ENCODE assay signal across 25 cellular contexts in genomic region chr2:60890393-60890707, GRCh38. TPM values are rescaled to one million over a fixed set of nuclear protein-coding genes. Genes with fewer than 3 reads are reported as not detected.
A peak's percentile ranks its signal among the peaks of the same experiment; 100 is the strongest.
DNase-seq lines count a peak whose midpoint lies in the region; ATAC-seq and TF ChIP-seq lines count a peak whose summit lies in the region.
"Had no signal": no experiment of that assay in that cellular context is flagged by ENCODE, and none has a peak within 500 bp of the region (broad histone marks: within the 10 kb centered on the region; RNA-seq: fewer than 3 reads in every experiment).

No MANE protein-coding gene starts in this region.

- no peak overlapping the region for H3K4me3 Mint-ChIP-seq in T-helper 2 cell treated with Interferon-gamma antibody and Interleukin-4, amounts not matched to agents 5 μg/mL and 100 μg/mL, for 36 hours
- peak overlapping the region; percentile 45 for H3K4me3 Mint-ChIP-seq in activated T-helper 1 cell treated with anti-CD3 and anti-CD28 coated beads, Interleukin-12 subunit alpha, Interleukin-12 subunit beta, Interleukin-2, Interleukin-4 antibody, amounts not matched to agents 30 ng/mL and 10 ng/mL and 1 ng/mL, durations not matched to agents 14 hours and 24 hours and 36 hours
- peak overlapping the region in 5 of 8 donors; percentile 20 to 71 (median 45) for H3K4me3 Mint-ChIP-seq in naive B cell
- H3K4me3 Mint-ChIP-seq: GM23338; nephron; T-helper 1 cell treated with Interleukin-12 subunit alpha and Interleukin-12 subunit beta and Interleukin-4 antibody, amounts not matched to agents 30 μg/mL and 1 μg/mL, for 36 hours had no signal

- H3K36me3 ChIP-seq in H7 (replicated peaks; ENCODE audit: control insufficient read depth, insufficient read depth, low read length) = no peaks in the 10 kb centered on the region; the same call in 1 of the 2 replicates
- H3K36me3 ChIP-seq: ovary had no signal

- no peak for ATAC-seq in naive B cell (ENCODE audit: low read depth in 2 of 2)
- ATAC-seq in HG03571 (IDR thresholded peaks at IDR 0.05; ENCODE audit: unreplicated experiment) = no peak
- ATAC-seq: GM23338 had no signal

- peaks cover 37% of the 10 kb centered on the region for H3K36me3 Mint-ChIP-seq in T-helper 2 cell treated with Interferon-gamma antibody and Interleukin-4, amounts not matched to agents 5 μg/mL and 100 μg/mL, for 36 hours (ENCODE audit: low read depth)
- peaks cover 60% of the 10 kb centered on the region for H3K36me3 Mint-ChIP-seq in activated T-helper 1 cell treated with anti-CD3 and anti-CD28 coated beads, Interleukin-12 subunit alpha, Interleukin-12 subunit beta, Interleukin-2, Interleukin-4 antibody, amounts not matched to agents 30 ng/mL and 10 ng/mL and 1 ng/mL, durations not matched to agents 14 hours and 24 hours and 36 hours (ENCODE audit: low read depth)
- H3K36me3 Mint-ChIP-seq in naive B cell = peaks cover 25 to 30% of the 10 kb centered on the region in 2 donors

- intact Hi-C loops in activated T-helper 1 cell treated with anti-CD3 and anti-CD28 coated beads, Interleukin-12 subunit alpha, Interleukin-12 subunit beta, Interleukin-2, Interleukin-4 antibody, amounts not matched to agents 30 ng/mL and 10 ng/mL and 1 ng/mL, durations not matched to agents 14 hours and 24 hours and 36 hours (cut with micrococcal nuclease) = no loop called here

- H3K27me3 ChIP-seq in H7 (ENCODE audit: control insufficient read depth, insufficient read depth, low read length) = no peaks in the 10 kb centered on the region
- H3K27me3 ChIP-seq: ascending aorta, ovary, right atrium auricular region, SJSA1, stomach, tibial artery had no signal

- no peaks in the 10 kb centered on the region for H3K9me3 Mint-ChIP-seq in T-helper 2 cell treated with Interferon-gamma antibody and Interleukin-4, amounts not matched to agents 5 μg/mL and 100 μg/mL, for 36 hours
- no peaks in the 10 kb centered on the region for H3K9me3 Mint-ChIP-seq in activated T-helper 1 cell treated with anti-CD3 and anti-CD28 coated beads, Interleukin-12 subunit alpha, Interleukin-12 subunit beta, Interleukin-2, Interleukin-4 antibody, amounts not matched to agents 30 ng/mL and 10 ng/mL and 1 ng/mL, durations not matched to agents 14 hours and 24 hours and 36 hours
- peaks cover 0 to 2% (median 0%) of the 10 kb centered on the region in 7 donors for H3K9me3 Mint-ChIP-seq in naive B cell
- H3K9me3 Mint-ChIP-seq: GM23338, nephron had no signal

- no peaks in the 10 kb centered on the region for H3K27me3 Mint-ChIP-seq in T-helper 2 cell treated with Interferon-gamma antibody and Interleukin-4, amounts not matched to agents 5 μg/mL and 100 μg/mL, for 36 hours (ENCODE audit: low read depth)
- H3K27me3 Mint-ChIP-seq in activated T-helper 1 cell treated with anti-CD3 and anti-CD28 coated beads, Interleukin-12 subunit alpha, Interleukin-12 subunit beta, Interleukin-2, Interleukin-4 antibody, amounts not matched to agents 30 ng/mL and 10 ng/mL and 1 ng/mL, durations not matched to agents 14 hours and 24 hours and 36 hours (ENCODE audit: insufficient read depth) = no peaks in the 10 kb centered on the region
- H3K27me3 Mint-ChIP-seq in naive B cell = no peaks in the 10 kb centered on the region
- H3K27me3 Mint-ChIP-seq: CD8-positive, alpha-beta memory T cell had no signal

- DNase-seq in T-helper 2 cell treated with Interferon-gamma antibody and Interleukin-4, amounts not matched to agents 5 μg/mL and 100 μg/mL, for 36 hours (ENCODE audit: low spot score) = no peak
- no peak for DNase-seq in T-helper 2 cell
- DNase-seq in GM12865 (ENCODE audit: low read depth) = no peak
- no peak for DNase-seq in activated T-helper 1 cell treated with anti-CD3 and anti-CD28 coated beads, Interleukin-12 subunit alpha, Interleukin-12 subunit beta, Interleukin-2, Interleukin-4 antibody, amounts not matched to agents 30 ng/mL and 10 ng/mL and 1 ng/mL, durations not matched to agents 14 hours and 24 hours and 36 hours (ENCODE audit: low spot score)
- no peak for DNase-seq in naive B cell
- no peak for DNase-seq in H7
- DNase-seq in GF-D8 (lab: John Stamatoyannopoulos, UW) = no peak
- DNase-seq: activated naive CD4-positive, alpha-beta T cell treated with anti-CD3 and anti-CD28 coated beads, Interleukin-2, amount 50 U/mL, for 16 hours; CD8-positive, alpha-beta memory T cell; GDM1; midbrain; NCI-H146; NCI-H510A; NK-92 treated with Interleukin-12 subunit alpha and Interleukin-12 subunit beta, amount 100 ng/mL, for 24 hours; ovary; stimulated activated CD4-positive, alpha-beta T cell treated with anti-CD3 and anti-CD28 coated beads, Interleukin-4, amount 100 ng/mL, for 1 hour; stomach; tibial artery had no signal

- peaks cover 44% of the 10 kb centered on the region for H3K4me1 Mint-ChIP-seq in T-helper 2 cell treated with Interferon-gamma antibody and Interleukin-4, amounts not matched to agents 5 μg/mL and 100 μg/mL, for 36 hours (ENCODE audit: low read depth)
- peaks cover 73% of the 10 kb centered on the region for H3K4me1 Mint-ChIP-seq in activated T-helper 1 cell treated with anti-CD3 and anti-CD28 coated beads, Interleukin-12 subunit alpha, Interleukin-12 subunit beta, Interleukin-2, Interleukin-4 antibody, amounts not matched to agents 30 ng/mL and 10 ng/mL and 1 ng/mL, durations not matched to agents 14 hours and 24 hours and 36 hours (ENCODE audit: low read depth)
- H3K4me1 Mint-ChIP-seq in naive B cell = peaks cover 47 to 64% (median 56%) of the 10 kb centered on the region in 3 donors

- peak overlapping the region; percentile 9 for H3K27ac Mint-ChIP-seq in T-helper 2 cell treated with Interferon-gamma antibody and Interleukin-4, amounts not matched to agents 5 μg/mL and 100 μg/mL, for 36 hours
- H3K27ac Mint-ChIP-seq in activated T-helper 1 cell treated with anti-CD3 and anti-CD28 coated beads, Interleukin-12 subunit alpha, Interleukin-12 subunit beta, Interleukin-2, Interleukin-4 antibody, amounts not matched to agents 30 ng/mL and 10 ng/mL and 1 ng/mL, durations not matched to agents 14 hours and 24 hours and 36 hours = no peak overlapping the region
- H3K27ac Mint-ChIP-seq in naive B cell = peak overlapping the region in 2 of 6 donors; percentile 3 to 87
- H3K27ac Mint-ChIP-seq: GM23338; nephron; T-helper 1 cell treated with Interleukin-12 subunit alpha and Interleukin-12 subunit beta and Interleukin-4 antibody, amounts not matched to agents 30 μg/mL and 1 μg/mL, for 36 hours had no signal

- H3K4me3 ChIP-seq in GM12865 (ENCODE audit: low read depth, low read length) = peak overlapping the region; percentile 15; the same call in 1 of the 2 replicates
- no peak overlapping the region for H3K4me3 ChIP-seq in H7 (ENCODE audit: insufficient read depth, low read depth, low read length)
- H3K4me3 ChIP-seq: ascending aorta, GM23338, ovary, right atrium auricular region, SJSA1, stomach, tibial artery had no signal

- TF ChIP-seq CTCF in GM12865 (IDR thresholded peaks at IDR 0.05; ENCODE audit: insufficient read depth, low read depth, low read length, missing control alignments) = no peak

RNA-seq across cellular contexts. Expression of gene REL, which starts 9.0 kb away (rescaled TPM):
- 93.6 and 97.2 TPM in 2 replicates for total RNA-seq in activated T-helper 1 cell treated with anti-CD3 and anti-CD28 coated beads, Interleukin-12 subunit alpha, Interleukin-12 subunit beta, Interleukin-2, Interleukin-4 antibody, amounts not matched to agents 30 ng/mL and 10 ng/mL and 1 ng/mL, durations not matched to agents 14 hours and 24 hours and 36 hours
- 100 to 1,000 TPM in 3 of 6 donors, 10 to 100 TPM in 3; 30.1 to 125 (median 106) TPM for polyA plus RNA-seq in naive B cell (ENCODE audit: low read depth in 6 of 6)
- total RNA-seq in H7 (2014; rRNA removed; shearing (Covaris generic)) = 3.5 and 4.5 TPM in 2 replicates

Comparison
In these comparisons a context has a peak if more than half of its experiments do, and no peak if none do; other contexts are left out.
1. RNA of gene REL, which starts 9.0 kb away (total RNA-seq): 93.6 to 97.2 TPM in activated T-helper 1 cell treated with anti-CD3 and anti-CD28 coated beads, Interleukin-12 subunit alpha, Interleukin-12 subunit beta, Interleukin-2, Interleukin-4 antibody, amounts not matched to agents 30 ng/mL and 10 ng/mL and 1 ng/mL, durations not matched to agents 14 hours and 24 hours and 36 hours; 3.5 to 4.5 TPM in H7; every median in the first group is over 10 times any median in the second.